1 cellular context compared by ENCODE assay signal in genomic region chr6:156718647-156719394, GRCh38.
TF ChIP-seq lines count a peak whose summit lies in the region.

No MANE protein-coding gene starts in this region.

TF ChIP-seq in K562, 482 proteins besides CTCF, POLR2A, EP300 and RAD21 (continued from another document):
- TF ChIP-seq RREB1 (CRISPR knock-in tag; IDR thresholded peaks at IDR 0.05) (0 out of 2 replicates have a peak, but pooled peaks have one; percentile 23), TGIF2 (CRISPR knock-in tag; IDR thresholded peaks at IDR 0.05) (no peak), MECOM (CRISPR knock-in tag; IDR thresholded peaks at IDR 0.05) (peak; percentile 43; the same call in 1 of the 2 replicates), HLTF (IDR thresholded peaks at IDR 0.05) (peak; percentile 66; the same call in 1 of the 2 replicates), ZNF133 (CRISPR knock-in tag; IDR thresholded peaks at IDR 0.05) (no peak), MBD1 (CRISPR knock-in tag; IDR thresholded peaks at IDR 0.05) (no peak), BRD9 (IDR thresholded peaks at IDR 0.05; ENCODE audit: low read depth, partially characterized antibody) (no peak), FOSL1 (tag; conservative IDR thresholded peaks at IDR 0.05) (peak; percentile 86), SOX6 (IDR thresholded peaks at IDR 0.05) (no peak), WHSC1 (IDR thresholded peaks at IDR 0.05; ENCODE audit: low read length) (no peak), BHLHE40 (IDR thresholded peaks at IDR 0.05; ENCODE audit: low read length) (0 out of 2 replicates have a peak, but pooled peaks have one; percentile 11), MTF1 (CRISPR knock-in tag; IDR thresholded peaks at IDR 0.05; ENCODE audit: borderline replicate concordance) (no peak), ZNF586 (CRISPR knock-in tag; conservative IDR thresholded peaks at IDR 0.05) (no peak), ATF4 (CRISPR knock-in tag; IDR thresholded peaks at IDR 0.05) (peak; percentile 44; the same call in 1 of the 2 replicates), ZNF436 (CRISPR knock-in tag; IDR thresholded peaks at IDR 0.05) (no peak), LEF1 (IDR thresholded peaks at IDR 0.05) (peak; percentile 24; the same call in 1 of the 2 replicates), DACH1 (IDR thresholded peaks at IDR 0.05; ENCODE audit: partially characterized antibody) (no peak), MYC (IDR thresholded peaks at IDR 0.05; ENCODE audit: low read depth, low read length) (peak; percentile 61), MYC (CRISPR knock-in tag; IDR thresholded peaks at IDR 0.05; ENCODE audit: borderline replicate concordance, low read depth) (no peak)
- TF ChIP-seq, protein P1, sequence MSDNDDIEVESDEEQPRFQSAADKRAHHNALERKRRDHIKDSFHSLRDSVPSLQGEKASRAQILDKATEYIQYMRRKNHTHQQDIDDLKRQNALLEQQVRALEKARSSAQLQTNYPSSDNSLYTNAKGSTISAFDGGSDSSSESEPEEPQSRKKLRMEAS (CRISPR knock-in tag; IDR thresholded peaks at IDR 0.05), result peak; percentile 81
